In genomic region chr18:3608488-3608887, GRCh38 we compare ENCODE assay signal across 16 cellular contexts.
DNase-seq lines count a peak whose midpoint lies in the region; ATAC-seq and TF ChIP-seq lines count a peak whose summit lies in the region.
"Had no signal": no experiment of that assay in that cellular context is flagged by ENCODE, and none has a peak within 500 bp of the region (broad histone marks: within the 10 kb centered on the region; RNA-seq: fewer than 3 reads in every experiment).

No MANE protein-coding gene starts in this region.

- peaks cover 35% of the 10 kb centered on the region for H3K4me1 Mint-ChIP-seq in activated T-cell treated with anti-CD3 and anti-CD28 coated beads, Interleukin-2, amount 50 U/mL, for 72 hours (ENCODE audit: low read depth)
- no peaks in the 10 kb centered on the region for H3K4me1 Mint-ChIP-seq in stimulated activated memory B cell treated with anti-CD40 and anti-IgM and Interleukin-4, amounts not matched to agents 10 μg/mL and 1 μg/mL and 100 μg/mL, for 72 hours

- peak overlapping the region; percentile 15 for H3K27ac Mint-ChIP-seq in activated T-cell treated with anti-CD3 and anti-CD28 coated beads, Interleukin-2, amount 50 U/mL, for 72 hours
- no peak overlapping the region for H3K27ac Mint-ChIP-seq in stimulated activated memory B cell treated with anti-CD40 and anti-IgM and Interleukin-4, amounts not matched to agents 10 μg/mL and 1 μg/mL and 100 μg/mL, for 72 hours
- H3K27ac Mint-ChIP-seq: B cell; CD8-positive, alpha-beta T cell had no signal

- H3K9me3 ChIP-seq in HCT116 (ENCODE audit: control insufficient read depth in 1 of 2, insufficient read depth in 1 of 2, low read depth in 1 of 2, low read length in 2 of 2), result no peaks in the 10 kb centered on the region
- no peaks in the 10 kb centered on the region for H3K9me3 ChIP-seq in uterus

- peak overlapping the region; percentile 55; the same call in 1 of the 2 replicates for H3K9ac ChIP-seq in HCT116 (ENCODE audit: low read length)

- RAD21 ChIA-PET in HCT116 (lab: Charles Lee; ENCODE audit: low non-redundant PET in 1 of 2, low total read pairs in 2 of 2, uncharacterized antibody in 2 of 2, unreplicated experiment in 2 of 2), result interaction anchor here in 1 of 2 experiments (0.9 kb wide), 1 partner anchor 9 kb away, joined by 7 read pairs; no protein-coding TSS in a partner anchor

- H3K36me3 ChIP-seq in HCT116 (ENCODE audit: control insufficient read depth in 1 of 2, insufficient read depth in 2 of 2, low read length in 2 of 2) (peaks cover 0 to 5% of the 10 kb centered on the region in 2 experiments; a peak in 1 of 4 replicates), uterus (no peaks in the 10 kb centered on the region)

- no peak for ATAC-seq in activated T-cell treated with anti-CD3 and anti-CD28 coated beads, Interleukin-2, amount 50 U/mL, for 72 hours (replicated peaks in 1 of 2)
- no peak for ATAC-seq in HCT116
- ATAC-seq in HG02678 (IDR thresholded peaks at IDR 0.05; ENCODE audit: unreplicated experiment), result no peak
- ATAC-seq in stimulated activated memory B cell treated with anti-CD40 and anti-IgM and Interleukin-4, amounts not matched to agents 10 μg/mL and 1 μg/mL and 100 μg/mL, for 72 hours, result no peak
- ATAC-seq: CD8-positive, alpha-beta T cell; HepG2 had no signal

- no peaks in the 10 kb centered on the region for H3K9me3 Mint-ChIP-seq in activated T-cell treated with anti-CD3 and anti-CD28 coated beads, Interleukin-2, amount 50 U/mL, for 72 hours
- H3K9me3 Mint-ChIP-seq in stimulated activated memory B cell treated with anti-CD40 and anti-IgM and Interleukin-4, amounts not matched to agents 10 μg/mL and 1 μg/mL and 100 μg/mL, for 72 hours, result no peaks in the 10 kb centered on the region
- H3K9me3 Mint-ChIP-seq: CD8-positive, alpha-beta T cell had no signal

- CTCF ChIA-PET in HCT116 (lab: Charles Lee), result interaction anchor here (2.3 kb wide), 1 partner anchor 58 kb away, joined by 6 read pairs; no protein-coding TSS in a partner anchor

- intact Hi-C loops in HCT116 (cut with micrococcal nuclease), result no loop called here
- intact Hi-C loops in uterus (cut with DNase I; ENCODE audit: low total_unique reads), result no loop called here

- H3K36me3 Mint-ChIP-seq in activated T-cell treated with anti-CD3 and anti-CD28 coated beads, Interleukin-2, amount 50 U/mL, for 72 hours (ENCODE audit: insufficient read depth in 2 of 2), result peaks cover 0 to 2% of the 10 kb centered on the region in 2 donors
- H3K36me3 Mint-ChIP-seq in stimulated activated memory B cell treated with anti-CD40 and anti-IgM and Interleukin-4, amounts not matched to agents 10 μg/mL and 1 μg/mL and 100 μg/mL, for 72 hours, result no peaks in the 10 kb centered on the region
- H3K36me3 Mint-ChIP-seq: CD8-positive, alpha-beta T cell had no signal

- H3K4me2 ChIP-seq in HCT116 (ENCODE audit: low read length), result no peak overlapping the region

- H3K27ac ChIP-seq in HCT116 (ENCODE audit: low read depth, low read length) (peak overlapping the region; percentile 100), uterus (peak overlapping the region; percentile 92 to 97)

- no peak for DNase-seq in activated T-cell treated with anti-CD3 and anti-CD28 coated beads, Interleukin-2, amount 50 U/mL, for 72 hours
- DNase-seq in activated T-cell treated with anti-CD3 and anti-CD28 coated beads for 4 hours (no peak), HCT116 (ENCODE audit: low read depth, low spot score) (no peak), foreskin melanocyte (peak; percentile 89), uterus (no peak)
- DNase-seq: ACHN; CD8-positive, alpha-beta T cell; Karpas-422; NCI-H187 treated with DMSO at 0.1 percent for 48 hours; NCI-H2171; NCI-H510A; SIG-M5 had no signal

- H3K27me3 ChIP-seq in HCT116 (ENCODE audit: insufficient read depth, low read length) (no peaks in the 10 kb centered on the region), uterus (no peaks in the 10 kb centered on the region)

- H3K4me1 ChIP-seq in HCT116 (ENCODE audit: control insufficient read depth in 1 of 2, insufficient read depth in 2 of 2, low read length in 2 of 2), result peaks cover 87 to 99% of the 10 kb centered on the region in 2 experiments
- H3K4me1 ChIP-seq in uterus, result peaks cover 0 to 11% of the 10 kb centered on the region in 2 donors

- no TSS peak for BruUV-seq in HCT116 (replicated peaks; lab: Mats Ljungman, UMichigan)

- no peaks in the 10 kb centered on the region for H3K27me3 Mint-ChIP-seq in activated T-cell treated with anti-CD3 and anti-CD28 coated beads, Interleukin-2, amount 50 U/mL, for 72 hours (ENCODE audit: low read depth)
- no peaks in the 10 kb centered on the region for H3K27me3 Mint-ChIP-seq in stimulated activated memory B cell treated with anti-CD40 and anti-IgM and Interleukin-4, amounts not matched to agents 10 μg/mL and 1 μg/mL and 100 μg/mL, for 72 hours
- H3K27me3 Mint-ChIP-seq: B cell had no signal

- TF ChIP-seq POLR2A in HCT116 (IDR thresholded peaks at IDR 0.05; ENCODE audit: borderline replicate concordance, extremely low read depth, insufficient read depth, insufficient read length), result no peak
- no peak for TF ChIP-seq POLR2A in uterus (IDR thresholded peaks at IDR 0.05)

- no peak overlapping the region for H2AFZ ChIP-seq in HCT116 (ENCODE audit: low read depth, low read length, poor library complexity, severe bottlenecking)

- H3K79me2 ChIP-seq in HCT116 (ENCODE audit: insufficient read depth, low read length), result peaks cover 58% of the 10 kb centered on the region

- no peak overlapping the region for H3K4me3 Mint-ChIP-seq in activated T-cell treated with anti-CD3 and anti-CD28 coated beads, Interleukin-2, amount 50 U/mL, for 72 hours
- H3K4me3 Mint-ChIP-seq in stimulated activated memory B cell treated with anti-CD40 and anti-IgM and Interleukin-4, amounts not matched to agents 10 μg/mL and 1 μg/mL and 100 μg/mL, for 72 hours, result no peak overlapping the region
- H3K4me3 Mint-ChIP-seq: B cell; CD8-positive, alpha-beta T cell had no signal

- TF ChIP-seq CTCF in HCT116 (IDR thresholded peaks at IDR 0.05 in 2 of 3, conservative IDR thresholded peaks at IDR 0.05 in 1 of 3; ENCODE audit: borderline replicate concordance in 1 of 3, insufficient read depth in 1 of 3, low read depth in 2 of 3, low read length in 2 of 3) (no peak), uterus (IDR thresholded peaks at IDR 0.05) (no peak)

- no peaks in the 10 kb centered on the region for H4K20me1 ChIP-seq in HCT116 (ENCODE audit: insufficient read depth)

- H3K9me2 ChIP-seq in HCT116 (ENCODE audit: insufficient read depth), result no peaks in the 10 kb centered on the region

- no peak for TF ChIP-seq RAD21 in HCT116 (IDR thresholded peaks at IDR 0.05; ENCODE audit: low read depth)

- H3K4me3 ChIP-seq in HCT116 (replicated peaks in 1 of 2; ENCODE audit: low read depth in 1 of 2, low read length in 2 of 2) (no peak overlapping the region), uterus (no peak overlapping the region)

- POLR2A ChIA-PET in HCT116 (lab: Charles Lee), result interaction anchor here (0.9 to 10.2 kb wide), 5 partner anchors 15 to 155 kb away, joined by 3 to 126 read pairs (median 52); no protein-coding TSS in a partner anchor

TF ChIP-seq in HCT116, 20 proteins besides CTCF, POLR2A, EP300 and RAD21:
- no peak for TF ChIP-seq JUND (IDR thresholded peaks at IDR 0.05)
- TF ChIP-seq POLR2AphosphoS5 (IDR thresholded peaks at IDR 0.05; ENCODE audit: low read depth, low read length), result peak; percentile 40; the same call in 1 of the 2 replicates
